Comparison of ENCODE assay signal across 8 cellular contexts in the genomic region with DNA sequence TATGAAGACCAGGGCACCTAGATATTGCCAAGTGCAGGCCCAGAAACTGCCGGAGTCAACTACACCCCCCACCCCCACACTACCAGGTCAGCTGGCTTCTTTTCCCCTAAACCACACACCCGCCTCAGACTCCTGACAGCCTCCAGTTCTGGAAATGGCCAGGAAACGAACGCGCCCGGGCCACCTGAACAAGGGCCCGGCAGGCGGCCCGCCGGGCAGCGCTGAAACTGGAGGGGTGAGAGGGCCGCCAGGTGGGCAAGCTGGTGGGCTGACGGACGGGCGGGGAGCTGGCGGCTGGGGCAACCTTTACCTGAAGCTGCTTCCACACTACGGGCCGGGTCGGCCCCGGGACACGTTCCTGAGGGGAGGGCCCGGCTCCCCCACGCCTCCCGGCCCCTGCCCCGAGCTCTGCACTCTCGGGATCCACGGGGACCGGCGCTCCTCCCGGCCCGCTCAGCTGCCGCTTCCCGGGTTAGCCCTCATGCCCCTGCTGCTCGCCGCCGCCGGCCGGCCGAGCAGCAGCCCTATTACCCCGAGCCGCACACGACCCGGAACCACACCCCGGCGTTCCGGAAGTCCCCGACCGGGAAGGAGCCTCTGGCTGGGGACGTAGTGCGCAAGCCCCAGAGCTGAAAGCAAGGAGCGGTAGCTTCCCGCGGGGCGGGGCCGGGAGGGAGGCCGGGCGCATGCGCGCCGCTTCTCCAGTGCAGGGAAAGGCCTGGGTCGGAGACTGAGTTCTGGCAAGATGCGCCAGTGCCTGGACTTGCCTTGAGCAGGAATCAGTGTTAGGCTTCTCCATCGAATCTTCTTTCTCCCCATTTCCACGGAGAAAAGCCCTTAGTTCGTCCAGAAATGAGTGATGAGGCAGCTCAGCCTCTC. TPM values are rescaled to one million over a fixed set of nuclear protein-coding genes. Genes with fewer than 3 reads are reported as not detected.
DNase-seq lines count a peak whose midpoint lies in the region; ATAC-seq and TF ChIP-seq lines count a peak whose summit lies in the region.

MAPKAP1 (minus strand) TSS at position 548 of the 879 bp plus-strand sequence. CDS start 34,634 bp downstream, outside the sequence.

- H3K27ac Mint-ChIP-seq in immature natural killer cell: peak within 1 kb of the TSS; percentile 61 to 89 (median 88)

- H3K4me1 Mint-ChIP-seq in immature natural killer cell: peaks cover 37 to 40% of the 10 kb centered on the region in 2 donors

- no peaks in the 10 kb centered on the region for H3K9me3 Mint-ChIP-seq in immature natural killer cell

- ATAC-seq in GM19035 (IDR thresholded peaks at IDR 0.05; ENCODE audit: unreplicated experiment): peak; percentile 94
- ATAC-seq in HG03342 (IDR thresholded peaks at IDR 0.05; ENCODE audit: unreplicated experiment): peak; percentile 91

- H3K27ac ChIP-seq in caudate nucleus (ENCODE audit: low read depth, low read length): peak within 1 kb of the TSS; percentile 87

- peak within 1 kb of the TSS; percentile 87 to 92 (median 88) for H3K4me3 Mint-ChIP-seq in immature natural killer cell

- no peaks in the 10 kb centered on the region for H3K36me3 Mint-ChIP-seq in immature natural killer cell

- TF ChIP-seq CTCF in AG10803 (conservative IDR thresholded peaks at IDR 0.05; ENCODE audit: low read length): no peak

- H3K4me3 ChIP-seq in AG10803 (ENCODE audit: low read length): peak within 1 kb of the TSS; percentile 88

- peaks cover 0 to 12% (median 0%) of the 10 kb centered on the region in 3 donors for H3K27me3 Mint-ChIP-seq in immature natural killer cell (ENCODE audit: low read depth in 3 of 3)

- DNase-seq in AG10803 (ENCODE audit: low read depth) (peak; percentile 96), NCI-H345 treated with DMSO at 0.1 percent for 48 hours (lab: John Stamatoyannopoulos, UW; ENCODE audit: unreplicated experiment) (peak; percentile 90), caudate nucleus (lab: John Stamatoyannopoulos, UW) (peak; percentile 57 to 97 (median 94)), immature natural killer cell (peak; percentile 89 to 90 (median 89)), smooth muscle cell of the brain vasculature (ENCODE audit: low read depth, low spot score) (peak; percentile 90)
- peak; percentile 83 to 89 (median 85) for DNase-seq in activated CD4-positive, CD25-positive, alpha-beta regulatory T cell (lab: John Stamatoyannopoulos, UW)

RNA-seq across cellular contexts. Expression of gene MAPKAP1, which starts in this region (rescaled TPM):
- 10 to 100 TPM; 56.9 to 75.1 (median 59.3) TPM for polyA plus RNA-seq in immature natural killer cell

Comparison
In these comparisons a context has a peak if more than half of its experiments do, and no peak if none do; other contexts are left out.
1. Peak in every context shown above with its lines: DNase-seq, ATAC-seq, H3K4me3 ChIP-seq and H3K27ac ChIP-seq.